ENCODE assay signal across 34 cellular contexts in genomic region chr2:219566640-219567039, GRCh38. TPM values are rescaled to one million over a fixed set of nuclear protein-coding genes. Genes with fewer than 3 reads are reported as not detected.
"Had no signal": no experiment of that assay in that cellular context is flagged by ENCODE, and none has a peak within 500 bp of the region (broad histone marks: within the 10 kb centered on the region; RNA-seq: fewer than 3 reads in every experiment).

No MANE protein-coding gene starts in this region.

- H3K27ac ChIP-seq: ascending aorta, cardiac muscle cell, coronary artery, dorsolateral prefrontal cortex, gastroesophageal sphincter, heart left ventricle, neural progenitor cell, right atrium auricular region, tibial nerve, VCaP had no signal

- FAIRE-seq: endothelial cell of umbilical vein, TTC549 had no signal

- H3K4me3 Mint-ChIP-seq: activated naive CD4-positive, alpha-beta T cell treated with anti-CD3 and anti-CD28 coated beads, Interleukin-2, amount 10 ng/mL, durations not matched to agents 7 days and 5 days; activated naive CD8-positive, alpha-beta T cell treated with anti-CD3 and anti-CD28 coated beads, Interleukin-2, amount 10 ng/mL, durations not matched to agents 7 days and 5 days; activated T-helper 1 cell treated with anti-CD3 and anti-CD28 coated beads, Interleukin-12 subunit alpha, Interleukin-12 subunit beta, Interleukin-2, Interleukin-4 antibody, amounts not matched to agents 30 ng/mL and 10 ng/mL and 1 ng/mL, durations not matched to agents 14 hours and 24 hours and 36 hours; mesothelial cell of epicardium; neural progenitor cell had no signal

- H3K4me1 Mint-ChIP-seq: activated naive CD8-positive, alpha-beta T cell treated with anti-CD3 and anti-CD28 coated beads, Interleukin-2, amount 10 ng/mL, durations not matched to agents 7 days and 5 days had no signal

- DNase-seq: activated CD4-positive, alpha-beta T cell treated with anti-CD3 and anti-CD28 coated beads for 48 hours; activated CD4-positive, alpha-beta T cell treated with anti-CD3 and anti-CD28 coated beads, Interleukin-2, amount 50 U/mL, for 48 hours; activated CD8-positive, alpha-beta memory T cell treated with anti-CD3 and anti-CD28 coated beads for 24 hours; activated gamma-delta T cell; activated naive CD4-positive, alpha-beta T cell treated with anti-CD3 and anti-CD28 coated beads, Interleukin-2, amount 10 ng/mL, durations not matched to agents 7 days and 5 days; activated naive CD8-positive, alpha-beta T cell treated with anti-CD3 and anti-CD28 coated beads, Interleukin-2, amount 10 ng/mL, durations not matched to agents 7 days and 5 days; cerebellar nuclear complex; dorsolateral prefrontal cortex; effector memory CD4-positive, alpha-beta T cell; hypothalamus; naive B cell; stimulated activated CD4-positive, alpha-beta T cell treated with anti-CD3 and anti-CD28 coated beads, Interleukin-15, amount 100 ng/mL, for 24 hours; stimulated activated CD4-positive, alpha-beta T cell treated with anti-CD3 and anti-CD28 coated beads, Interleukin-2, amount 100 ng/mL, for 24 hours; stimulated activated naive CD4-positive, alpha-beta T cell treated with Interleukin-2 at 50 U/mL for 16 hours; T-helper 9 cell had no signal

- ATAC-seq: activated CD4-positive, CD25-positive, alpha-beta regulatory T cell treated with anti-CD3 and anti-CD28 coated beads, Interleukin-2, amount 50 U/mL, for 24 hours; gastroesophageal sphincter; heart left ventricle had no signal

- H3K9me3 Mint-ChIP-seq: activated naive CD4-positive, alpha-beta T cell treated with anti-CD3 and anti-CD28 coated beads, Interleukin-2, amount 10 ng/mL, durations not matched to agents 7 days and 5 days; activated naive CD8-positive, alpha-beta T cell treated with anti-CD3 and anti-CD28 coated beads, Interleukin-2, amount 10 ng/mL, durations not matched to agents 7 days and 5 days; activated T-helper 1 cell treated with anti-CD3 and anti-CD28 coated beads, Interleukin-12 subunit alpha, Interleukin-12 subunit beta, Interleukin-2, Interleukin-4 antibody, amounts not matched to agents 30 ng/mL and 10 ng/mL and 1 ng/mL, durations not matched to agents 14 hours and 24 hours and 36 hours; brain; mesothelial cell of epicardium had no signal

- H3K4me2 ChIP-seq: neural progenitor cell had no signal

- H3K4me3 ChIP-seq: ascending aorta, cardiac muscle cell, coronary artery, dorsolateral prefrontal cortex, gastroesophageal sphincter, heart left ventricle, neural progenitor cell, right atrium auricular region, tibial nerve had no signal

- H2AFZ ChIP-seq: neural progenitor cell had no signal

- H3K36me3 Mint-ChIP-seq: activated naive CD4-positive, alpha-beta T cell treated with anti-CD3 and anti-CD28 coated beads, Interleukin-2, amount 10 ng/mL, durations not matched to agents 7 days and 5 days; activated naive CD8-positive, alpha-beta T cell treated with anti-CD3 and anti-CD28 coated beads, Interleukin-2, amount 10 ng/mL, durations not matched to agents 7 days and 5 days; naive B cell had no signal

- H3K36me3 ChIP-seq: neural progenitor cell had no signal

- H3K27ac Mint-ChIP-seq: activated naive CD4-positive, alpha-beta T cell treated with anti-CD3 and anti-CD28 coated beads, Interleukin-2, amount 10 ng/mL, durations not matched to agents 7 days and 5 days; activated naive CD8-positive, alpha-beta T cell treated with anti-CD3 and anti-CD28 coated beads, Interleukin-2, amount 10 ng/mL, durations not matched to agents 7 days and 5 days; activated T-helper 1 cell treated with anti-CD3 and anti-CD28 coated beads, Interleukin-12 subunit alpha, Interleukin-12 subunit beta, Interleukin-2, Interleukin-4 antibody, amounts not matched to agents 30 ng/mL and 10 ng/mL and 1 ng/mL, durations not matched to agents 14 hours and 24 hours and 36 hours; mesothelial cell of epicardium; neural progenitor cell had no signal

- H3K27me3 ChIP-seq: ascending aorta, cardiac muscle cell, gastroesophageal sphincter, right atrium auricular region, tibial nerve had no signal

- H3K9me3 ChIP-seq: ascending aorta, gastroesophageal sphincter, heart left ventricle, right atrium auricular region, tibial nerve had no signal

- H3K9ac ChIP-seq: neural progenitor cell had no signal

RNA-seq across cellular contexts. Expression of gene OBSL1, which starts 4.7 kb away (rescaled TPM):
- total RNA-seq: activated naive CD8-positive, alpha-beta T cell treated with anti-CD3 and anti-CD28 coated beads, Interleukin-2, amount 10 ng/mL, durations not matched to agents 7 days and 5 days had no signal

RNA-seq across cellular contexts. Expression of gene INHA, which starts 5.5 kb away (rescaled TPM):
- total RNA-seq: activated naive CD8-positive, alpha-beta T cell treated with anti-CD3 and anti-CD28 coated beads, Interleukin-2, amount 10 ng/mL, durations not matched to agents 7 days and 5 days; activated T-helper 1 cell treated with anti-CD3 and anti-CD28 coated beads, Interleukin-12 subunit alpha, Interleukin-12 subunit beta, Interleukin-2, Interleukin-4 antibody, amounts not matched to agents 30 ng/mL and 10 ng/mL and 1 ng/mL, durations not matched to agents 14 hours and 24 hours and 36 hours; ascending aorta; endothelial cell of umbilical vein; kidney epithelial cell; pulmonary artery endothelial cell; temporal lobe; urinary bladder had no signal

RNA-seq across cellular contexts. Expression of gene TMEM198, which starts 22.8 kb away (rescaled TPM):
- total RNA-seq: endothelial cell of umbilical vein, pulmonary artery endothelial cell had no signal
- polyA plus RNA-seq: endothelial cell of umbilical vein had no signal
